Comparison of ENCODE assay signal across 21 cellular contexts in genomic region chr17:27993161-27993695, GRCh38.
"Had no signal": no experiment of that assay in that cellular context is flagged by ENCODE, and none has a peak within 500 bp of the region (broad histone marks: within the 10 kb centered on the region; RNA-seq: fewer than 3 reads in every experiment).

No MANE protein-coding gene starts in this region.

- H3K9me3 ChIP-seq: esophagus muscularis mucosa, lower lobe of right lung, prostate gland, thoracic aorta, upper lobe of left lung had no signal

- H3K27ac ChIP-seq: esophagus muscularis mucosa, lower lobe of right lung, prostate gland, skin epidermis, thoracic aorta, upper lobe of left lung, VCaP had no signal

- FAIRE-seq: bronchial epithelial cell, endothelial cell of umbilical vein had no signal

- H3K4me1 ChIP-seq: esophagus muscularis mucosa, lower lobe of right lung, prostate gland, upper lobe of left lung had no signal

- H3K27me3 ChIP-seq: esophagus muscularis mucosa, upper lobe of left lung had no signal

- DNase-seq: activated CD4-positive, alpha-beta T cell treated with anti-CD3 and anti-CD28 coated beads, Interleukin-2, amount 50 U/mL, for 1 hour; activated CD4-positive, CD25-positive, alpha-beta regulatory T cell treated with anti-CD3 and anti-CD28 coated beads, Interleukin-2, amount 50 U/mL, for 72 hours; activated CD8-positive, alpha-beta memory T cell treated with anti-CD3 and anti-CD28 coated beads, Interleukin-2, amount 50 U/mL, for 4 hours; activated effector memory CD4-positive, alpha-beta T cell treated with Interleukin-2 at 50 U/mL for 16 hours; activated naive CD4-positive, alpha-beta T cell treated with anti-CD3 and anti-CD28 coated beads, Interleukin-2, amount 50 U/mL, for 16 hours; activated T-cell treated with anti-CD3 and anti-CD28 coated beads, Interleukin-2, amount 50 U/mL, for 4 hours; effector memory CD4-positive, alpha-beta T cell; islet precursor cell; lower lobe of right lung; nephron progenitor cell; right cardiac atrium; SW 1271; T-helper 2 cell; upper lobe of left lung had no signal

- H3K4me3 ChIP-seq: esophagus muscularis mucosa, lower lobe of right lung, prostate gland, skin epidermis, thoracic aorta, upper lobe of left lung had no signal

- H3K36me3 ChIP-seq: esophagus muscularis mucosa, lower lobe of right lung, prostate gland, thoracic aorta, upper lobe of left lung had no signal

- ATAC-seq: activated T-cell treated with anti-CD3 and anti-CD28 coated beads, Interleukin-2, amount 50 U/mL, for 4 hours; lower lobe of right lung; right cardiac atrium had no signal
